20 cellular contexts compared by ENCODE assay signal in the genomic region with DNA sequence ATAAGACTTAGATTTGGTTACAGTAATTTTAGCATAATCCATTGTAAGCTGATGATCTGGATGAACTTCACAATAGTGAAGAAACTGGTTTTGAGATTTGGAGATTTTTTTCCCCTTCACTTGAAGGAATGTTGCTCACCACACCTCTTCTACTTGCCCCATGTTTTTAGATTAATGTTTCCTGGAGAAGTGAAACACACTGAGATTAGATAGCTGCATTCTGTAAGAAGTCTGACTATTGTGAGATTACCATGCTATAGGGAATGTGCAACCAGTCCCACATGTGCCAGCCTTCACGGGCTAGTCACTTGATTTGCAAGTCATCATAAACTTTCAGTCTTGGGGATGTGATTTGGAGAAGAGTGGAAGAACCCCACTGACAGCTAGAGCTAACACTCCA.
"Had no signal": no experiment of that assay in that cellular context is flagged by ENCODE, and none has a peak within 500 bp of the region (broad histone marks: within the 10 kb centered on the region; RNA-seq: fewer than 3 reads in every experiment).

No MANE protein-coding gene starts in this region.

- H3K4me1 ChIP-seq: left lung, sigmoid colon, upper lobe of right lung had no signal

- H3K27me3 ChIP-seq: cardiac muscle cell, left lung, sigmoid colon, upper lobe of right lung had no signal

- H3K36me3 ChIP-seq: cardiac muscle cell, left lung, sigmoid colon, thoracic aorta, upper lobe of right lung had no signal

- H3K9me3 Mint-ChIP-seq: activated CD4-positive, alpha-beta memory T cell treated with anti-CD3 and anti-CD28 coated beads, Interleukin-2, amount 10 ng/mL, durations not matched to agents 7 days and 5 days; activated naive CD4-positive, alpha-beta T cell treated with anti-CD3 and anti-CD28 coated beads, Interleukin-2, amount 10 ng/mL, durations not matched to agents 7 days and 5 days; immature natural killer cell; natural killer cell had no signal

- H3K4me1 Mint-ChIP-seq: immature natural killer cell, natural killer cell had no signal

- H3K27ac Mint-ChIP-seq: activated CD4-positive, alpha-beta memory T cell treated with anti-CD3 and anti-CD28 coated beads, Interleukin-2, amount 10 ng/mL, durations not matched to agents 7 days and 5 days; activated CD8-positive, alpha-beta memory T cell treated with anti-CD3 and anti-CD28 coated beads, Interleukin-2, amount 10 ng/mL, durations not matched to agents 7 days and 5 days; activated naive CD4-positive, alpha-beta T cell treated with anti-CD3 and anti-CD28 coated beads, Interleukin-2, amount 10 ng/mL, durations not matched to agents 7 days and 5 days; immature natural killer cell; natural killer cell; T-helper 17 cell had no signal

- H3K27me3 Mint-ChIP-seq: activated CD4-positive, alpha-beta memory T cell treated with anti-CD3 and anti-CD28 coated beads, Interleukin-2, amount 10 ng/mL, durations not matched to agents 7 days and 5 days; activated naive CD4-positive, alpha-beta T cell treated with anti-CD3 and anti-CD28 coated beads, Interleukin-2, amount 10 ng/mL, durations not matched to agents 7 days and 5 days; T-helper 17 cell had no signal

- H3K9me3 ChIP-seq: left lung, sigmoid colon, thoracic aorta, upper lobe of right lung had no signal

- H3K4me3 Mint-ChIP-seq: activated CD4-positive, alpha-beta memory T cell treated with anti-CD3 and anti-CD28 coated beads, Interleukin-2, amount 10 ng/mL, durations not matched to agents 7 days and 5 days; activated CD8-positive, alpha-beta memory T cell treated with anti-CD3 and anti-CD28 coated beads, Interleukin-2, amount 10 ng/mL, durations not matched to agents 7 days and 5 days; activated naive CD4-positive, alpha-beta T cell treated with anti-CD3 and anti-CD28 coated beads, Interleukin-2, amount 10 ng/mL, durations not matched to agents 7 days and 5 days; immature natural killer cell; natural killer cell; T-helper 17 cell had no signal

- H3K4me3 ChIP-seq: cardiac muscle cell, left lung, sigmoid colon, thoracic aorta, upper lobe of right lung had no signal

- H3K27ac ChIP-seq: cardiac muscle cell, left lung, sigmoid colon, thoracic aorta, upper lobe of right lung had no signal

- H3K36me3 Mint-ChIP-seq: activated CD8-positive, alpha-beta memory T cell treated with anti-CD3 and anti-CD28 coated beads, Interleukin-2, amount 10 ng/mL, durations not matched to agents 7 days and 5 days; activated naive CD4-positive, alpha-beta T cell treated with anti-CD3 and anti-CD28 coated beads, Interleukin-2, amount 10 ng/mL, durations not matched to agents 7 days and 5 days; immature natural killer cell; natural killer cell had no signal

- DNase-seq: activated CD4-positive, alpha-beta memory T cell treated with anti-CD3 and anti-CD28 coated beads, Interleukin-2, amount 10 ng/mL, durations not matched to agents 7 days and 5 days; activated CD4-positive, alpha-beta T cell treated with anti-CD3 and anti-CD28 coated beads for 48 hours; activated CD8-positive, alpha-beta memory T cell treated with anti-CD3 and anti-CD28 coated beads, Interleukin-2, amount 10 ng/mL, durations not matched to agents 7 days and 5 days; activated effector memory CD4-positive, alpha-beta T cell treated with anti-CD3 and anti-CD28 coated beads, Interleukin-2, amount 50 U/mL, for 16 hours; activated naive CD4-positive, alpha-beta T cell treated with anti-CD3 and anti-CD28 coated beads, Interleukin-2, amount 10 ng/mL, durations not matched to agents 7 days and 5 days; activated T-cell treated with anti-CD3 and anti-CD28 coated beads for 4 hours; effector CD4-positive, alpha-beta T cell; foreskin melanocyte; immature natural killer cell; left lung; midbrain; natural killer cell; sigmoid colon; stimulated activated CD4-positive, alpha-beta T cell treated with anti-CD3 and anti-CD28 coated beads, Interleukin-4, amount 100 ng/mL, for 1 hour; stimulated activated naive CD4-positive, alpha-beta T cell; T-helper 17 cell; upper lobe of right lung had no signal

- FAIRE-seq: endometrium had no signal
